Comparison of ENCODE assay signal across 19 cellular contexts in the genomic region with DNA sequence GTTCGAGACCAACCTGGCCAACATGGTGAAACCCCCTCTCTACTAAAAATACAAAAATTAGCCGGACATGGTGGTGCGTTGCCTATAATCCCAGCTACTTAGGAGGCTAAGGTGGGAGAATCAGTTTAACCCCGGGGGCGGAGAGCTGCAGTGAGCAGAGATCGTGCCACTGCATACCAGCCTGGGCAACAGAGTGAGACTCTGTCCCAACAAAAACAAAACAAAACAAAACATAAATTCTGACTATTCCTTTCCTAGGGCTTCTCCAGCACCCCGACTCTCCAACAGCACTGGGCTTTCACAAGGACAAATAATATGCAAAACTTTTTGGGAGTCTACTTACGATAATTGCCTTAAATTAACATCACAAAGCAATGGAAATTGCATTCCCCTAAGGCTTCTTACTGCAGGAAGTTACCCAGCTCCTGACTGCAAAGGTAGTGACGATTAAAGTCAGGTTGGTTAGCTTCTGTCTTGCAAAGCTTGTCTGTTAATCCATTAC.
"Had no signal": no experiment of that assay in that cellular context is flagged by ENCODE, and none has a peak within 500 bp of the region (broad histone marks: within the 10 kb centered on the region; RNA-seq: fewer than 3 reads in every experiment).

No MANE protein-coding gene starts in this region.

- H3K36me3 Mint-ChIP-seq: activated naive CD4-positive, alpha-beta T cell treated with anti-CD3 and anti-CD28 coated beads, Interleukin-2, amount 10 ng/mL, durations not matched to agents 7 days and 5 days; immature natural killer cell had no signal

- H3K4me1 Mint-ChIP-seq: activated naive CD4-positive, alpha-beta T cell treated with anti-CD3 and anti-CD28 coated beads, Interleukin-2, amount 10 ng/mL, durations not matched to agents 7 days and 5 days; immature natural killer cell had no signal

- H3K4me3 Mint-ChIP-seq: activated naive CD4-positive, alpha-beta T cell treated with anti-CD3 and anti-CD28 coated beads, Interleukin-2, amount 10 ng/mL, durations not matched to agents 7 days and 5 days; immature natural killer cell; stimulated activated naive CD8-positive, alpha-beta T cell treated with anti-CD3 and anti-CD28 coated beads, Interleukin-15, amount 100 ng/mL, for 72 hours had no signal

- H3K27ac ChIP-seq: adrenal gland, colonic mucosa, lower lobe of right lung, pancreas, testis had no signal

- H3K4me1 ChIP-seq: adrenal gland, colonic mucosa, lower lobe of right lung, pancreas, testis had no signal

- H3K27me3 Mint-ChIP-seq: stimulated activated naive CD8-positive, alpha-beta T cell treated with anti-CD3 and anti-CD28 coated beads, Interleukin-15, amount 100 ng/mL, for 72 hours had no signal

- H3K27ac Mint-ChIP-seq: activated naive CD4-positive, alpha-beta T cell treated with anti-CD3 and anti-CD28 coated beads, Interleukin-2, amount 10 ng/mL, durations not matched to agents 7 days and 5 days; activated T-helper 2 cell treated with anti-CD3 and anti-CD28 coated beads, Interferon-gamma antibody, Interleukin-2, Interleukin-4, amounts not matched to agents 10 μg/mL and 5 μg/mL and 100 μg/mL, durations not matched to agents 14 hours and 24 hours and 36 hours; immature natural killer cell; stimulated activated naive CD8-positive, alpha-beta T cell treated with anti-CD3 and anti-CD28 coated beads, Interleukin-15, amount 100 ng/mL, for 72 hours had no signal

- FAIRE-seq: endothelial cell of umbilical vein, pancreas, TTC549 had no signal

- H3K36me3 ChIP-seq: adrenal gland, colonic mucosa, lower lobe of right lung, pancreas had no signal

- H3K9me3 Mint-ChIP-seq: activated naive CD4-positive, alpha-beta T cell treated with anti-CD3 and anti-CD28 coated beads, Interleukin-2, amount 10 ng/mL, durations not matched to agents 7 days and 5 days; activated T-helper 2 cell treated with anti-CD3 and anti-CD28 coated beads, Interferon-gamma antibody, Interleukin-2, Interleukin-4, amounts not matched to agents 10 μg/mL and 5 μg/mL and 100 μg/mL, durations not matched to agents 14 hours and 24 hours and 36 hours; immature natural killer cell; stimulated activated naive CD8-positive, alpha-beta T cell treated with anti-CD3 and anti-CD28 coated beads, Interleukin-15, amount 100 ng/mL, for 72 hours had no signal

- H3K9me3 ChIP-seq: adrenal gland, colonic mucosa, lower lobe of right lung, pancreas, testis had no signal

- DNase-seq: activated CD4-positive, alpha-beta T cell treated with anti-CD3 and anti-CD28 coated beads, Interleukin-2, amount 50 U/mL, for 1 hour; activated naive CD4-positive, alpha-beta T cell treated with anti-CD3 and anti-CD28 coated beads, Interleukin-2, amount 10 ng/mL, durations not matched to agents 7 days and 5 days; adrenal gland; colonic mucosa; foreskin melanocyte; head of caudate nucleus; immature natural killer cell; left cardiac atrium; lower lobe of right lung; midbrain; pancreas; retina; stimulated activated CD4-positive, alpha-beta T cell treated with anti-CD3 and anti-CD28 coated beads, Interleukin-15, amount 100 ng/mL, for 24 hours; stimulated activated CD4-positive, alpha-beta T cell treated with anti-CD3 and anti-CD28 coated beads, Interleukin-4, amount 100 ng/mL, for 24 hours; stimulated activated naive CD8-positive, alpha-beta T cell treated with anti-CD3 and anti-CD28 coated beads, Interleukin-15, amount 100 ng/mL, for 72 hours; testis had no signal

- ATAC-seq: left cardiac atrium; lower lobe of right lung; pancreas; stimulated activated naive CD8-positive, alpha-beta T cell treated with anti-CD3 and anti-CD28 coated beads, Interleukin-15, amount 100 ng/mL, for 72 hours had no signal

- H3K4me3 ChIP-seq: adrenal gland, colonic mucosa, lower lobe of right lung, pancreas, testis had no signal

- H3K27me3 ChIP-seq: adrenal gland, colonic mucosa, pancreas, testis had no signal
